Comparison of ENCODE assay signal across 8 cellular contexts in the genomic region with DNA sequence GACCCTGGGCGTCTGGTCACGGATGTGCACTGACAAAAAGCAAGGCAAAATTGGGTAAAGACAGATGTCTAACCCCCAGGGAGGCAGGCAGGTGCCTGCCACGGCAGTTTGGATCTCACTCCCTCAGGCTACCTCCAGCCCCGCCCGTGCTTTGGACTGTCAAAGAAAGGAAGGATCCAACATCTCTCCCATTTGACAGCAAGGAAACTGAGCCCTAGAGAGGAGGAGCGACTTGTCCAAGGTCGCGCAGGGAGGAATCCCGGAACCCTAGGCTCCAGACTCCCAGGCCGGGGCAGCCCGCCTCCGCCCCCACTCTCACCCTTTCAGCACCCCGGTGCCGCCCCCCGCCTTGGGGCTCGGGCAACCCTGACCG. TPM values are rescaled to one million over a fixed set of nuclear protein-coding genes. Genes with fewer than 3 reads are reported as not detected.
A peak's percentile ranks its signal among the peaks of the same experiment; 100 is the strongest.
DNase-seq lines count a peak whose midpoint lies in the region; ATAC-seq and TF ChIP-seq lines count a peak whose summit lies in the region.

No MANE protein-coding gene starts in this region.

- peaks cover 20% of the 10 kb centered on the region for H3K36me3 Mint-ChIP-seq in activated naive CD4-positive, alpha-beta T cell treated with anti-CD3 and anti-CD28 coated beads for 36 hours (ENCODE audit: low read depth)
- peaks cover 28% of the 10 kb centered on the region for H3K36me3 Mint-ChIP-seq in central memory CD8-positive, alpha-beta T cell (ENCODE audit: insufficient read depth)
- peaks cover 7% of the 10 kb centered on the region for H3K36me3 Mint-ChIP-seq in mesothelial cell of epicardium

- H3K4me1 Mint-ChIP-seq in activated naive CD4-positive, alpha-beta T cell treated with anti-CD3 and anti-CD28 coated beads for 36 hours (ENCODE audit: low read depth) = peaks cover 22% of the 10 kb centered on the region
- peaks cover 29% of the 10 kb centered on the region for H3K4me1 Mint-ChIP-seq in central memory CD8-positive, alpha-beta T cell
- peaks cover 13% of the 10 kb centered on the region for H3K4me1 Mint-ChIP-seq in mesothelial cell of epicardium

- peak overlapping the region; percentile 98 for H3K27ac Mint-ChIP-seq in activated naive CD4-positive, alpha-beta T cell treated with anti-CD3 and anti-CD28 coated beads for 36 hours
- H3K27ac Mint-ChIP-seq in central memory CD8-positive, alpha-beta T cell (ENCODE audit: low read depth) = peak overlapping the region; percentile 96
- H3K27ac Mint-ChIP-seq in mesothelial cell of epicardium = peak overlapping the region; percentile 91

- TF ChIP-seq CTCF in mesothelial cell of epicardium (IDR thresholded peaks at IDR 0.05; ENCODE audit: unreplicated experiment) = no peak

- peak; percentile 31 for ATAC-seq in HG02623 (IDR thresholded peaks at IDR 0.05; ENCODE audit: unreplicated experiment)
- peak; percentile 3 for ATAC-seq in central memory CD8-positive, alpha-beta T cell (replicated peaks; ENCODE audit: extremely low read depth, poor library complexity, severe bottlenecking)

- intact Hi-C loops in activated naive CD4-positive, alpha-beta T cell treated with anti-CD3 and anti-CD28 coated beads for 36 hours (cut with micrococcal nuclease) = loop anchor here (2.0 to 10.0 kb wide), 4 partner anchors 78 to 434 kb away; partner anchors contain the start of genes ARPC5L and PPP6C

- CTCF ChIA-PET in activated naive CD4-positive, alpha-beta T cell treated with anti-CD3 and anti-CD28 coated beads for 36 hours (lab: Charles Lee) = no interaction called here

- peaks cover 1% of the 10 kb centered on the region for H3K9me3 Mint-ChIP-seq in activated naive CD4-positive, alpha-beta T cell treated with anti-CD3 and anti-CD28 coated beads for 36 hours
- no peaks in the 10 kb centered on the region for H3K9me3 Mint-ChIP-seq in central memory CD8-positive, alpha-beta T cell
- no peaks in the 10 kb centered on the region for H3K9me3 Mint-ChIP-seq in mesothelial cell of epicardium

- DNase-seq in activated naive CD4-positive, alpha-beta T cell treated with anti-CD3 and anti-CD28 coated beads for 36 hours = no peak
- no peak for DNase-seq in activated naive CD4-positive, alpha-beta T cell treated with anti-CD3 and anti-CD28 coated beads, Interleukin-2, amount 50 U/mL, for 16 hours
- peak; percentile 7 for DNase-seq in NCI-H187 treated with DMSO at 0.1 percent for 48 hours (lab: John Stamatoyannopoulos, UW)
- DNase-seq in central memory CD8-positive, alpha-beta T cell (ENCODE audit: low spot score in 2 of 2) = no peak
- no peak for DNase-seq in mesothelial cell of epicardium (ENCODE audit: low spot score in 2 of 2, unreplicated experiment in 2 of 2)
- DNase-seq in MV-4-11 (lab: John Stamatoyannopoulos, UW) = no peak
- DNase-seq in occipital lobe (lab: John Stamatoyannopoulos, UW) = no peak

- no peaks in the 10 kb centered on the region for H3K27me3 Mint-ChIP-seq in activated naive CD4-positive, alpha-beta T cell treated with anti-CD3 and anti-CD28 coated beads for 36 hours (ENCODE audit: low read depth)
- H3K27me3 Mint-ChIP-seq in central memory CD8-positive, alpha-beta T cell = no peaks in the 10 kb centered on the region
- H3K27me3 Mint-ChIP-seq in mesothelial cell of epicardium (ENCODE audit: low read depth) = no peaks in the 10 kb centered on the region

- peak overlapping the region; percentile 98 for H3K4me3 Mint-ChIP-seq in activated naive CD4-positive, alpha-beta T cell treated with anti-CD3 and anti-CD28 coated beads for 36 hours
- H3K4me3 Mint-ChIP-seq in central memory CD8-positive, alpha-beta T cell = peak overlapping the region; percentile 88
- peak overlapping the region; percentile 94 for H3K4me3 Mint-ChIP-seq in mesothelial cell of epicardium

RNA-seq across cellular contexts. Expression of gene GOLGA1, which starts 0.4 kb away (rescaled TPM):
- total RNA-seq in activated naive CD4-positive, alpha-beta T cell treated with anti-CD3 and anti-CD28 coated beads for 36 hours = 10 to 100 TPM; 14.3 to 15.8 TPM
- total RNA-seq in mesothelial cell of epicardium = 19.8 to 23.6 TPM (median 23.4 TPM) in 3 replicates
- 11.5 TPM for total RNA-seq in occipital lobe
